Comparison of ENCODE assay signal across 20 cellular contexts in the genomic region with DNA sequence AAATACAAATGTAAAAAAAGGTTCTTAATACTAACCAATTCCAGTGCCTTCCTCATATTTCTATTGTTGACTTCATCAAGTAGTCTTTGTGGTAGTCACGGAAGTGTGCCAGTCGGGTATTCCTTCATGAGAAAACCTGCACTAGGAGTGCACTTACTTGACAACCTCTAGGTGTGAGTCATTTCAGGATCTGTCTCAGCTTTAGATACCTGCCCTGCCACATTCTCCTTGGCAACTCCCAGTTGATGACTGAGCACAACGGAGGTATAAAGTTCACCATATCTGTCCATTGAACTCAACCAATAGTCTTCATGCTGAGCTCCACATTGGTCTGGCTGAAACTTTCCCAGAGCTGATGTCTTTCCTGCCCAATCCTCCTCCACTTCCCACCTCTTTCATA.
DNase-seq lines count a peak whose midpoint lies in the region; ATAC-seq and TF ChIP-seq lines count a peak whose summit lies in the region.
"Had no signal": no experiment of that assay in that cellular context is flagged by ENCODE, and none has a peak within 500 bp of the region (broad histone marks: within the 10 kb centered on the region; RNA-seq: fewer than 3 reads in every experiment).

No MANE protein-coding gene starts in this region.

- no peak overlapping the region for H3K4me3 Mint-ChIP-seq in Calu3 (ENCODE audit: low read depth, unreplicated experiment)
- H3K4me3 Mint-ChIP-seq in WTC11: no peak overlapping the region
- H3K4me3 Mint-ChIP-seq: B cell, HFFc6 had no signal

- peak overlapping the region; percentile 42 for H3K4me2 ChIP-seq in PC-3 (ENCODE audit: low read length)
- no peak overlapping the region for H3K4me2 ChIP-seq in osteoblast (ENCODE audit: insufficient read depth, low read length)

- BruUV-seq in Calu3 (replicated peaks; lab: Mats Ljungman, UMichigan): no TSS peak
- no TSS peak for BruUV-seq in PC-3 (replicated peaks; lab: Mats Ljungman, UMichigan)

- H4K20me1 ChIP-seq in PC-3 (ENCODE audit: low read length): no peaks in the 10 kb centered on the region
- H4K20me1 ChIP-seq in osteoblast (ENCODE audit: insufficient read depth, low read length): no peaks in the 10 kb centered on the region

- H3K27ac ChIP-seq in PC-3 (ENCODE audit: low read length) (peak overlapping the region; percentile 84), osteoblast (ENCODE audit: low read depth, low read length) (no peak overlapping the region)
- H3K27ac ChIP-seq: HL-60, SK-N-MC had no signal

- H2AFZ ChIP-seq in PC-3 (ENCODE audit: low read length) (peak overlapping the region; percentile 37), osteoblast (ENCODE audit: low read length) (no peak overlapping the region)

- no peaks in the 10 kb centered on the region for H3K36me3 ChIP-seq in PC-3 (ENCODE audit: low read depth, low read length)
- H3K36me3 ChIP-seq in osteoblast (ENCODE audit: insufficient read depth, low read length): no peaks in the 10 kb centered on the region

- POLR2A ChIA-PET in PC-3 (lab: Charles Lee; ENCODE audit: unreplicated experiment) (interaction anchor here (0.7 kb wide), 1 partner anchor 21 kb away, joined by 6 read pairs; no protein-coding TSS in a partner anchor), WTC11 (lab: Charles Lee) (no interaction called here)

- H3K4me1 Mint-ChIP-seq in Calu3 (ENCODE audit: low read depth, unreplicated experiment) (peaks cover 51% of the 10 kb centered on the region), WTC11 (0 out of 2 replicates have a peak, but pooled peaks cover 6% of the 10 kb centered on the region)
- H3K4me1 Mint-ChIP-seq: B cell had no signal

- peaks cover 8% of the 10 kb centered on the region for H3K36me3 Mint-ChIP-seq in Calu3 (ENCODE audit: insufficient read depth, unreplicated experiment)
- peaks cover 12% of the 10 kb centered on the region for H3K36me3 Mint-ChIP-seq in WTC11

- intact Hi-C loops in Calu3 (cut with micrococcal nuclease; ENCODE audit: unreplicated experiment): loop anchor here (5.0 to 10.0 kb wide), 3 partner anchors 142 to 277 kb away; no protein-coding TSS in a partner anchor
- intact Hi-C loops in PC-3 (cut with micrococcal nuclease): no loop called here

- ATAC-seq in PC-3: peak; percentile 99
- no peak for ATAC-seq in HG02642 (IDR thresholded peaks at IDR 0.05; ENCODE audit: poor library complexity, unreplicated experiment)
- ATAC-seq in WTC11: no peak
- ATAC-seq: Panc1, Right ventricle myocardium inferior had no signal

- peaks cover 14% of the 10 kb centered on the region for H3K9me3 Mint-ChIP-seq in Calu3 (ENCODE audit: low read depth, unreplicated experiment)
- peaks cover 56% of the 10 kb centered on the region for H3K9me3 Mint-ChIP-seq in WTC11

- no peaks in the 10 kb centered on the region for H3F3A ChIP-seq in PC-3 (ENCODE audit: low read length, unreplicated experiment)

- H3K9me3 ChIP-seq in PC-3 (ENCODE audit: low read length): no peaks in the 10 kb centered on the region
- H3K9me3 ChIP-seq in osteoblast (ENCODE audit: low read depth, low read length): no peaks in the 10 kb centered on the region

- peak; percentile 82 for DNase-seq in Calu3
- DNase-seq in PC-3: peak; percentile 91
- peak; percentile 97 for DNase-seq in epithelial cell of esophagus (ENCODE audit: low read depth)
- DNase-seq in osteoblast (ENCODE audit: insufficient read length, low spot score, missing footprints): peak; percentile 10
- no peak for DNase-seq in NCI-H1436 (lab: John Stamatoyannopoulos, UW)
- DNase-seq in WTC11 (ENCODE audit: low spot score): no peak
- DNase-seq: COR-L47, H7, HFFc6, Kasumi-1, NCI-H1105 treated with DMSO at 0.1 percent for 48 hours, NCI-H1694 treated with DMSO at 0.1 percent for 48 hours, NCI-H2227 treated with DMSO at 0.1 percent for 48 hours, NCI-H526 had no signal

- peak overlapping the region; percentile 34; the same call in 1 of the 2 replicates for H3K9ac ChIP-seq in PC-3 (ENCODE audit: low read length)

- H3K4me3 ChIP-seq in PC-3 (ENCODE audit: low read length) (no peak overlapping the region), epithelial cell of esophagus (ENCODE audit: low read length) (no peak overlapping the region), osteoblast (ENCODE audit: insufficient read depth, low read length) (no peak overlapping the region)
- H3K4me3 ChIP-seq: SK-N-MC had no signal

- H3K79me2 ChIP-seq in PC-3 (ENCODE audit: low read length): no peaks in the 10 kb centered on the region
- no peaks in the 10 kb centered on the region for H3K79me2 ChIP-seq in osteoblast (ENCODE audit: insufficient read depth, low read length)

- H3K9me2 ChIP-seq in PC-3 (replicated peaks; ENCODE audit: low read length): no peaks in the 10 kb centered on the region

- CTCF ChIA-PET in Calu3 (lab: Charles Lee): interaction anchor here (0.6 to 2.5 kb wide), 4 partner anchors 10 to 72 kb away, joined by 3 to 11 read pairs (median 4); no protein-coding TSS in a partner anchor
- CTCF ChIA-PET in PC-3 (lab: Charles Lee): no interaction called here
- CTCF ChIA-PET in WTC11 (lab: Charles Lee): no interaction called here

- H3K27me3 Mint-ChIP-seq in Calu3 (ENCODE audit: unreplicated experiment) (no peaks in the 10 kb centered on the region), WTC11 (ENCODE audit: low read depth) (no peaks in the 10 kb centered on the region)
- H3K27me3 Mint-ChIP-seq: B cell had no signal

- peak overlapping the region; percentile 91 for H3K27ac Mint-ChIP-seq in Calu3 (ENCODE audit: unreplicated experiment)
- no peak overlapping the region for H3K27ac Mint-ChIP-seq in WTC11
- H3K27ac Mint-ChIP-seq: B cell, HFFc6 had no signal

- peaks cover 18% of the 10 kb centered on the region for H3K4me1 ChIP-seq in PC-3 (ENCODE audit: insufficient read depth, low read length)
- no peaks in the 10 kb centered on the region for H3K4me1 ChIP-seq in osteoblast (ENCODE audit: insufficient read depth, low read length)

- H3K27me3 ChIP-seq in PC-3 (ENCODE audit: low read length) (no peaks in the 10 kb centered on the region), osteoblast (ENCODE audit: insufficient read depth, low read length) (no peaks in the 10 kb centered on the region)

- TF ChIP-seq CTCF in Calu3 (IDR thresholded peaks at IDR 0.05; ENCODE audit: unreplicated experiment): no peak
- TF ChIP-seq CTCF in PC-3 (conservative IDR thresholded peaks at IDR 0.05; ENCODE audit: low read depth, low read length): no peak
- no peak for TF ChIP-seq CTCF in epithelial cell of esophagus (IDR thresholded peaks at IDR 0.05; ENCODE audit: insufficient read depth, low read depth, low read length, missing control alignments)
- TF ChIP-seq CTCF in osteoblast (IDR thresholded peaks at IDR 0.05; ENCODE audit: extremely low read depth, low read depth, low read length): no peak
- no peak for TF ChIP-seq CTCF in WTC11 (IDR thresholded peaks at IDR 0.05)

TF ChIP-seq in WTC11, 78 proteins besides CTCF, POLR2A, EP300 and RAD21:
- no peak for TF ChIP-seq PRRX2 (CRISPR knock-in tag; IDR thresholded peaks at IDR 0.05)
- TF ChIP-seq, protein P1, sequence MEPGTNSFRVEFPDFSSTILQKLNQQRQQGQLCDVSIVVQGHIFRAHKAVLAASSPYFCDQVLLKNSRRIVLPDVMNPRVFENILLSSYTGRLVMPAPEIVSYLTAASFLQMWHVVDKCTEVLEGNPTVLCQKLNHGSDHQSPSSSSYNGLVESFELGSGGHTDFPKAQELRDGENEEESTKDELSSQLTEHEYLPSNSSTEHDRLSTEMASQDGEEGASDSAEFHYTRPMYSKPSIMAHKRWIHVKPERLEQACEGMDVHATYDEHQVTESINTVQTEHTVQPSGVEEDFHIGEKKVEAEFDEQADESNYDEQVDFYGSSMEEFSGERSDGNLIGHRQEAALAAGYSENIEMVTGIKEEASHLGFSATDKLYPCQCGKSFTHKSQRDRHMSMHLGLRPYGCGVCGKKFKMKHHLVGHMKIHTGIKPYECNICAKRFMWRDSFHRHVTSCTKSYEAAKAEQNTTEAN (CRISPR knock-in tag; IDR thresholded peaks at IDR 0.05): no peak

Comparison
In these comparisons a context has a peak if more than half of its experiments do, and no peak if none do; other contexts are left out.
1. DNase-seq: peak in Calu3 (single experiment), PC-3 (single experiment), epithelial cell of esophagus (single experiment) and osteoblast (single experiment); none in NCI-H1436 (single experiment) and WTC11 (single experiment).